ENCODE assay signal across 18 cellular contexts in the genomic region with DNA sequence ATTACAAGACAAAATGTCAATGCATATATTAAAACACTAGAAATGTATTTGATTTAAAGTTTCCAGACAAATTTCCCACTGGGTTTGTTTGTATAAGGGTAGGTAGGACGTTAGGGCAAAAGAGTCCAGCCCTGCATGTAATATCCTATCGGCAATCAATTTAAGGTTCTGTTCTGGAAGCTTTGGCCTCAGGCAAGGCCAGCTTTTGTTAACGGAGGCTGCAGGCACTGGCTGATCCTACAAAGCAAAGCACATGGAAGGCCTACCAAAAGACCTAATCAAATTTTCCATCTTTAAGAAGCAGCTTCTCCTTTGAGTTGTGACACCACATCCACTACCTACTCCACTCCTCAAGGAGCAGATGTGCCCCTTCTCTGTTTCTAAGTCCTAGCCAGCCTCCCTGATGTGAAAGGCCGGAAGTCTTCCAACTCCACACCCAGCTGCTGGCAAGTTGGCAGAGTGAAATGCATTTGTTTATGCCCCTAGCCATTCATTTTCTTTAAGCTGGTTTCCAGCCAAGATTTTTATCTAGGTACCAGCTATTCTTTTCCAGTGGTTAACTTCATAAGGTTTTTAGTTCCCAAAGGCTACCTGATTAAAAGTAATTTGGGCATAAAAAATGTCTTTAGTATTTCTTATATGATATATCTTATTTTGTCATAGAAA.
DNase-seq lines count a peak whose midpoint lies in the region; ATAC-seq, FAIRE-seq and TF ChIP-seq lines count a peak whose summit lies in the region.
"Had no signal": no experiment of that assay in that cellular context is flagged by ENCODE, and none has a peak within 500 bp of the region (broad histone marks: within the 10 kb centered on the region; RNA-seq: fewer than 3 reads in every experiment).

No MANE protein-coding gene starts in this region.

- no peaks in the 10 kb centered on the region for H3K36me3 Mint-ChIP-seq in GM23338 (ENCODE audit: low read depth)

- H3K4me3 Mint-ChIP-seq in GM23338: no peak overlapping the region
- H3K4me3 Mint-ChIP-seq: activated CD4-positive, alpha-beta T cell treated with anti-CD3 and anti-CD28 coated beads, Interleukin-2, amount 10 ng/mL, durations not matched to agents 7 days and 5 days; CD8-positive, alpha-beta T cell; immature natural killer cell had no signal

- H3K4me2 ChIP-seq in GM23338: no peak overlapping the region

- H2AFZ ChIP-seq in GM23338: peak overlapping the region; percentile 47; the same call in 1 of the 2 replicates

- FAIRE-seq in pancreas (lab: Jason Lieb, UNC): no peak
- FAIRE-seq: bronchial epithelial cell, TTC549 had no signal

- 69 to 71% methylated on average over 4 of the region's 4 CpGs for WGBS in pancreas, 2 donors

- H3K4me1 ChIP-seq in BE2C (peaks cover 31% of the 10 kb centered on the region), GM23338 (ENCODE audit: insufficient read depth) (peaks cover 4% of the 10 kb centered on the region; the same call in 1 of the 2 replicates), RWPE2 (ENCODE audit: insufficient read depth, poor library complexity, severe bottlenecking) (no peaks in the 10 kb centered on the region), pancreas (no peaks in the 10 kb centered on the region)
- H3K4me1 ChIP-seq: right atrium auricular region had no signal

- H3K27ac Mint-ChIP-seq in GM23338: no peak overlapping the region
- H3K27ac Mint-ChIP-seq: activated CD4-positive, alpha-beta T cell treated with anti-CD3 and anti-CD28 coated beads, Interleukin-2, amount 10 ng/mL, durations not matched to agents 7 days and 5 days; CD8-positive, alpha-beta T cell; immature natural killer cell had no signal

- no peaks in the 10 kb centered on the region for H3K9me2 ChIP-seq in GM23338 (ENCODE audit: insufficient read depth)

- no peak for ATAC-seq in GM23338
- ATAC-seq in RWPE2 (ENCODE audit: low read depth): 0 out of 3 replicates have a peak, but pooled peaks have one; percentile 36
- ATAC-seq in pancreas: no peak
- ATAC-seq: CD8-positive, alpha-beta T cell had no signal

- no peaks in the 10 kb centered on the region for H3K79me2 ChIP-seq in GM23338 (replicated peaks; ENCODE audit: insufficient read depth)

- no peaks in the 10 kb centered on the region for H3K9me3 Mint-ChIP-seq in GM23338
- H3K9me3 Mint-ChIP-seq: activated CD4-positive, alpha-beta T cell treated with anti-CD3 and anti-CD28 coated beads, Interleukin-2, amount 10 ng/mL, durations not matched to agents 7 days and 5 days; CD8-positive, alpha-beta T cell had no signal

- H3K36me3 ChIP-seq in BE2C: no peaks in the 10 kb centered on the region
- no peaks in the 10 kb centered on the region for H3K36me3 ChIP-seq in GM23338 (ENCODE audit: insufficient read depth)
- no peaks in the 10 kb centered on the region for H3K36me3 ChIP-seq in RWPE2 (ENCODE audit: low read depth)
- no peaks in the 10 kb centered on the region for H3K36me3 ChIP-seq in pancreas
- H3K36me3 ChIP-seq: right atrium auricular region, suprapubic skin had no signal

- H3K4me3 ChIP-seq in BE2C (ENCODE audit: low read depth, low read length): no peak overlapping the region
- no peak overlapping the region for H3K4me3 ChIP-seq in GM23338
- no peak overlapping the region for H3K4me3 ChIP-seq in RWPE2 (ENCODE audit: severe bottlenecking)
- H3K4me3 ChIP-seq in pancreas: no peak overlapping the region
- H3K4me3 ChIP-seq: right atrium auricular region, suprapubic skin had no signal

- H3F3A ChIP-seq in GM23338 (replicated peaks; ENCODE audit: low read depth): no peaks in the 10 kb centered on the region

- H3K9me3 ChIP-seq in BE2C (no peaks in the 10 kb centered on the region), RWPE2 (ENCODE audit: severe bottlenecking) (no peaks in the 10 kb centered on the region), pancreas (no peaks in the 10 kb centered on the region)
- H3K9me3 ChIP-seq: right atrium auricular region, suprapubic skin had no signal

- no peak overlapping the region for H3K27ac ChIP-seq in GM23338 (ENCODE audit: low read depth)
- H3K27ac ChIP-seq in RWPE2 (ENCODE audit: poor library complexity, severe bottlenecking): no peak overlapping the region
- no peak overlapping the region for H3K27ac ChIP-seq in pancreas
- H3K27ac ChIP-seq: right atrium auricular region, suprapubic skin had no signal

- intact Hi-C loops in pancreas (cut with DNase I): no loop called here

- TF ChIP-seq CTCF in BE2C (IDR thresholded peaks at IDR 0.05; ENCODE audit: low read depth, low read length): no peak
- no peak for TF ChIP-seq CTCF in GM23338 (conservative IDR thresholded peaks at IDR 0.05; ENCODE audit: low read depth in 2 of 2)
- TF ChIP-seq CTCF in RWPE2 (IDR thresholded peaks at IDR 0.05; ENCODE audit: poor library complexity, severe bottlenecking): no peak
- no peak for TF ChIP-seq CTCF in pancreas (IDR thresholded peaks at IDR 0.05)

- H3K4me1 Mint-ChIP-seq in GM23338: peaks cover 4% of the 10 kb centered on the region; the same call in 2 of the 3 replicates
- H3K4me1 Mint-ChIP-seq: activated CD4-positive, alpha-beta T cell treated with anti-CD3 and anti-CD28 coated beads, Interleukin-2, amount 10 ng/mL, durations not matched to agents 7 days and 5 days; immature natural killer cell had no signal

- H3K27me3 Mint-ChIP-seq in GM23338 (ENCODE audit: insufficient read depth, low read depth, poor library complexity): no peaks in the 10 kb centered on the region
- H3K27me3 Mint-ChIP-seq: activated CD4-positive, alpha-beta T cell treated with anti-CD3 and anti-CD28 coated beads, Interleukin-2, amount 10 ng/mL, durations not matched to agents 7 days and 5 days had no signal

- no peaks in the 10 kb centered on the region for H4K20me1 ChIP-seq in GM23338 (replicated peaks; ENCODE audit: insufficient read depth)

- no peaks in the 10 kb centered on the region for H3K27me3 ChIP-seq in BE2C
- no peaks in the 10 kb centered on the region for H3K27me3 ChIP-seq in GM23338 (ENCODE audit: insufficient read depth)
- no peaks in the 10 kb centered on the region for H3K27me3 ChIP-seq in RWPE2 (ENCODE audit: insufficient read depth, poor library complexity, severe bottlenecking)
- H3K27me3 ChIP-seq in pancreas: no peaks in the 10 kb centered on the region
- H3K27me3 ChIP-seq: right atrium auricular region, suprapubic skin had no signal

- peak; percentile 67 for DNase-seq in BE2C
- DNase-seq in GM23338 (ENCODE audit: low spot score): no peak
- no peak for DNase-seq in RWPE2 (ENCODE audit: low spot score)
- peak; percentile 5 for DNase-seq in foreskin melanocyte
- DNase-seq in pancreas: no peak
- DNase-seq in NOMO-1 treated with DMSO at 0.1 percent for 48 hours (lab: John Stamatoyannopoulos, UW; ENCODE audit: unreplicated experiment): no peak
- DNase-seq in cortex of kidney (lab: John Stamatoyannopoulos, UW): no peak
- no peak for DNase-seq in activated CD4-positive, CD25-positive, alpha-beta regulatory T cell (lab: John Stamatoyannopoulos, UW)
- DNase-seq: activated CD4-positive, alpha-beta T cell treated with anti-CD3 and anti-CD28 coated beads, Interleukin-2, amount 10 ng/mL, durations not matched to agents 7 days and 5 days; activated effector memory CD4-positive, alpha-beta T cell treated with Interleukin-2 at 50 U/mL for 16 hours; CD8-positive, alpha-beta T cell; H7; immature natural killer cell; RPMI8226 had no signal

TF ChIP-seq in GM23338, 12 proteins besides CTCF, POLR2A, EP300 and RAD21 (continues in another document):
- TF ChIP-seq CREB1 (CRISPR knock-in tag; IDR thresholded peaks at IDR 0.05; ENCODE audit: low read depth) (no peak), EZH2phosphoT487 (IDR thresholded peaks at IDR 0.05; ENCODE audit: unreplicated experiment) (no peak), STAT1 (IDR thresholded peaks at IDR 0.05; ENCODE audit: unreplicated experiment) (no peak), POLR2AphosphoS5 (IDR thresholded peaks at IDR 0.05; ENCODE audit: low read depth) (no peak), ZNF331 (CRISPR knock-in tag; IDR thresholded peaks at IDR 0.05; ENCODE audit: low read depth) (no peak), ZNF114 (CRISPR knock-in tag; IDR thresholded peaks at IDR 0.05) (no peak), NANOG (IDR thresholded peaks at IDR 0.05; ENCODE audit: borderline replicate concordance) (no peak), JUNB (IDR thresholded peaks at IDR 0.05; ENCODE audit: unreplicated experiment) (no peak)
- TF ChIP-seq, protein P1, sequence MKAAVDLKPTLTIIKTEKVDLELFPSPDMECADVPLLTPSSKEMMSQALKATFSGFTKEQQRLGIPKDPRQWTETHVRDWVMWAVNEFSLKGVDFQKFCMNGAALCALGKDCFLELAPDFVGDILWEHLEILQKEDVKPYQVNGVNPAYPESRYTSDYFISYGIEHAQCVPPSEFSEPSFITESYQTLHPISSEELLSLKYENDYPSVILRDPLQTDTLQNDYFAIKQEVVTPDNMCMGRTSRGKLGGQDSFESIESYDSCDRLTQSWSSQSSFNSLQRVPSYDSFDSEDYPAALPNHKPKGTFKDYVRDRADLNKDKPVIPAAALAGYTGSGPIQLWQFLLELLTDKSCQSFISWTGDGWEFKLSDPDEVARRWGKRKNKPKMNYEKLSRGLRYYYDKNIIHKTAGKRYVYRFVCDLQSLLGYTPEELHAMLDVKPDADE (IDR thresholded peaks at IDR 0.05): no peak

Comparison
In these comparisons a context has a peak if more than half of its experiments do, and no peak if none do; other contexts are left out.
1. DNase-seq: peak in BE2C (single experiment) and foreskin melanocyte (single experiment); none in GM23338 (single experiment), RWPE2 (single experiment), pancreas (0 of 6), NOMO-1 treated with DMSO at 0.1 percent for 48 hours (single experiment), cortex of kidney (single experiment) and activated CD4-positive, CD25-positive, alpha-beta regulatory T cell (0 of 4).